In genomic region chr7:150375662-150376521, GRCh38 we compare ENCODE assay signal across 10 cellular contexts. TPM values are rescaled to one million over a fixed set of nuclear protein-coding genes. Genes with fewer than 3 reads are reported as not detected.
DNase-seq lines count a peak whose midpoint lies in the region; ATAC-seq, FAIRE-seq and TF ChIP-seq lines count a peak whose summit lies in the region.
"Had no signal": no experiment of that assay in that cellular context is flagged by ENCODE, and none has a peak within 500 bp of the region (broad histone marks: within the 10 kb centered on the region; RNA-seq: fewer than 3 reads in every experiment).

No MANE protein-coding gene starts in this region.

- peak overlapping the region; percentile 77 for H3K4me3 Mint-ChIP-seq in activated naive CD8-positive, alpha-beta T cell

- peak overlapping the region; percentile 93 for H3K27ac Mint-ChIP-seq in activated naive CD8-positive, alpha-beta T cell

- H3K36me3 Mint-ChIP-seq in activated naive CD8-positive, alpha-beta T cell = no peaks in the 10 kb centered on the region

- no peak for FAIRE-seq in small intestine (lab: Jason Lieb, UNC)

- H3K27me3 ChIP-seq in small intestine (ENCODE audit: control insufficient read depth in 2 of 2, insufficient read depth in 2 of 2, low read length in 2 of 2) = no peaks in the 10 kb centered on the region

- DNase-seq in small intestine (peak; percentile 60), 8988T (no peak), NCI-H2171 (lab: John Stamatoyannopoulos, UW) (no peak), dermis blood vessel endothelial cell (no peak)
- DNase-seq: NCI-H774 had no signal

- H3K4me3 ChIP-seq in small intestine (ENCODE audit: low read depth in 1 of 2, low read length in 2 of 2) = no peak overlapping the region

- peaks cover 0 to 18% of the 10 kb centered on the region in 2 donors for H3K36me3 ChIP-seq in small intestine (ENCODE audit: control insufficient read depth in 2 of 2, insufficient read depth in 2 of 2, low read length in 2 of 2)

- 40 to 62% (median 50%) methylated on average over 10 of the region's 10 CpGs for WGBS in small intestine, 3 donors

- peak; percentile 37 for TF ChIP-seq POLR2A in GM18526 (IDR thresholded peaks at IDR 0.05; ENCODE audit: extremely low read depth, insufficient read length)

- no peaks in the 10 kb centered on the region for H3K27me3 Mint-ChIP-seq in activated naive CD8-positive, alpha-beta T cell

- peak overlapping the region in 1 of 2 donors; percentile 67 for H3K27ac ChIP-seq in small intestine (ENCODE audit: low read depth in 1 of 2, low read length in 1 of 2)

- H3K9me3 ChIP-seq in small intestine (ENCODE audit: control insufficient read depth, low read depth) = no peaks in the 10 kb centered on the region

- H3K9me3 Mint-ChIP-seq in activated naive CD8-positive, alpha-beta T cell (ENCODE audit: low read depth) = no peaks in the 10 kb centered on the region

- H3K4me1 Mint-ChIP-seq in activated naive CD8-positive, alpha-beta T cell (ENCODE audit: low read depth) = peaks cover 66% of the 10 kb centered on the region

- H3K4me1 ChIP-seq in small intestine (ENCODE audit: control insufficient read depth in 2 of 2, insufficient read depth in 1 of 2, low read depth in 1 of 2, low read length in 1 of 2) = peaks cover 6 to 10% of the 10 kb centered on the region in 2 donors

- ATAC-seq in HG03439 (IDR thresholded peaks at IDR 0.05; ENCODE audit: unreplicated experiment) (peak; percentile 19), HG03039 (IDR thresholded peaks at IDR 0.05; ENCODE audit: unreplicated experiment) (no peak)

RNA-seq across cellular contexts. Expression of gene ZNF775, which starts 3.2 kb away (rescaled TPM):
- polyA plus RNA-seq in small intestine = 1 to 10 TPM; 1.1 to 3.6 (median 1.3) TPM
- total RNA-seq in dermis blood vessel endothelial cell = 8.1 and 9.7 TPM in 2 replicates

RNA-seq across cellular contexts. Expression of gene REPIN1, which starts 7.3 kb away (rescaled TPM):
- 100 to 1,000 TPM in 1 of 3 donors, 10 to 100 TPM in 2; 46.5 to 101 (median 55.5) TPM for polyA plus RNA-seq in small intestine
- total RNA-seq in dermis blood vessel endothelial cell = 83.9 and 124 TPM in 2 replicates

RNA-seq across cellular contexts. Expression of gene RARRES2, which starts 34.5 kb away (rescaled TPM):
- 100 to 1,000 TPM in 1 of 3 donors, 10 to 100 TPM in 1, 1 to 10 TPM in 1; 9.6 to 109 (median 34.9) TPM for polyA plus RNA-seq in small intestine
- total RNA-seq in dermis blood vessel endothelial cell = 0.65 and 1.9 TPM in 2 replicates

RNA-seq across cellular contexts. Expression of gene ACTR3C, which starts 52.5 kb away (rescaled TPM):
- polyA plus RNA-seq in small intestine = 1 to 10 TPM; 2.4 to 9.6 (median 4.0) TPM
- total RNA-seq in dermis blood vessel endothelial cell = 8.9 and 9.5 TPM in 2 replicates

RNA-seq across cellular contexts. Expression of gene LRRC61, which starts 52.7 kb away (rescaled TPM):
- polyA plus RNA-seq in small intestine = 10 to 100 TPM in 1 of 3 donors, 1 to 10 TPM in 2; 5.6 to 16.8 (median 7.8) TPM
- total RNA-seq in dermis blood vessel endothelial cell = 5.4 and 18.0 TPM in 2 replicates
- total RNA-seq: myocyte had no signal
